In the genomic region with DNA sequence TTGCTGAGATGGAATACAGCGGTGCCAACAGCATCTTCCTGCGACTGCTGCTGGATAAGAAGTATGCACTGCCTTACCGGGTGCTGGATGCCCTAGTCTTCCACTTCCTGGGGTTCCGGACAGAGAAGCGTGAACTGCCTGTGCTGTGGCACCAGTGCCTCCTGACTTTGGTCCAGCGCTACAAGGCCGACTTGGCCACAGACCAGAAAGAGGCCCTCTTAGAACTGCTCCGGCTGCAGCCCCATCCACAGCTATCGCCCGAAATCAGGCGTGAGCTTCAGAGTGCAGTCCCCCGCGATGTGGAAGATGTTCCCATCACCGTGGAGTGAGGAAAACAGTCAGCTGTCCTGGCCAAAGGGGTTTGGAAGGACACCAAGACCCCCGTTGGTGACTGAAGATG, we compare ENCODE assay signal across 19 cellular contexts. TPM values are rescaled to one million over a fixed set of nuclear protein-coding genes. Genes with fewer than 3 reads are reported as not detected.
DNase-seq lines count a peak whose midpoint lies in the region; ATAC-seq, FAIRE-seq and TF ChIP-seq lines count a peak whose summit lies in the region.
"Had no signal": no experiment of that assay in that cellular context is flagged by ENCODE, and none has a peak within 500 bp of the region (broad histone marks: within the 10 kb centered on the region; RNA-seq: fewer than 3 reads in every experiment).

No MANE protein-coding gene starts in this region.

- H3K9me3 ChIP-seq in KOPT-K1 (ENCODE audit: insufficient read depth, low read length, poor library complexity, severe bottlenecking) (no peaks in the 10 kb centered on the region), endothelial cell of umbilical vein (replicated peaks; ENCODE audit: control insufficient read depth, insufficient read depth, low read length) (no peaks in the 10 kb centered on the region)
- H3K9me3 ChIP-seq: A549, uterus had no signal

- ATAC-seq in activated CD4-positive, CD25-positive, alpha-beta regulatory T cell treated with anti-CD3 and anti-CD28 coated beads, Interleukin-2, amount 50 U/mL, for 24 hours, result no peak
- ATAC-seq: A549; activated T-cell treated with anti-CD3 and anti-CD28 coated beads, Interleukin-2, amount 50 U/mL, for 4 hours had no signal

- intact Hi-C loops in endothelial cell of umbilical vein (cut with micrococcal nuclease), result no loop called here

- no peak for DNase-seq in activated CD4-positive, alpha-beta T cell treated with anti-CD3 and anti-CD28 coated beads, Interleukin-2, amount 10 ng/mL, durations not matched to agents 7 days and 5 days
- DNase-seq in activated CD4-positive, alpha-beta T cell treated with anti-CD3 and anti-CD28 coated beads for 48 hours, result no peak
- DNase-seq in endothelial cell of umbilical vein (ENCODE audit: low read depth, low spot score) (no peak), chondrocyte (ENCODE audit: low spot score) (no peak)
- DNase-seq: activated T-cell treated with anti-CD3 and anti-CD28 coated beads, Interleukin-2, amount 50 U/mL, for 4 hours; anterior cingulate cortex; cerebellar nuclear complex; DMS79; hypothalamus; midbrain; MM.1S; NCI-H1694 treated with DMSO at 0.1 percent for 48 hours; NCI-H446; nucleus accumbens; SHP77; uterus had no signal

- peak; percentile 10 for TF ChIP-seq POLR2A in endothelial cell of umbilical vein (IDR thresholded peaks at IDR 0.05; ENCODE audit: low read depth, low read length)

- POLR2A ChIA-PET in activated CD4-positive, alpha-beta T cell treated with anti-CD3 and anti-CD28 coated beads, Interleukin-2, amount 10 ng/mL, durations not matched to agents 7 days and 5 days (lab: Charles Lee), result no interaction called here
- POLR2A ChIA-PET in endothelial cell of umbilical vein (lab: Charles Lee), result no interaction called here

- H2AFZ ChIP-seq in endothelial cell of umbilical vein (ENCODE audit: low read depth, low read length), result no peak overlapping the region

- no peak for FAIRE-seq in endothelial cell of umbilical vein (lab: Jason Lieb, UNC)
- FAIRE-seq: A549 had no signal

- no peaks in the 10 kb centered on the region for H3K9me1 ChIP-seq in endothelial cell of umbilical vein (replicated peaks; ENCODE audit: control insufficient read depth, extremely low read depth, insufficient read depth, low read length)

- no peak overlapping the region for H3K9ac ChIP-seq in endothelial cell of umbilical vein (replicated peaks; ENCODE audit: extremely low read depth, insufficient read depth, low read length)

- H3K4me1 ChIP-seq in endothelial cell of umbilical vein (ENCODE audit: control insufficient read depth, extremely low read depth, insufficient read depth, low read length), result no peaks in the 10 kb centered on the region
- H3K4me1 ChIP-seq: uterus had no signal

- BruUV-seq in endothelial cell of umbilical vein (replicated peaks; lab: Mats Ljungman, UMichigan), result TSS peak; percentile 14

- H3K27ac ChIP-seq in KOPT-K1 (ENCODE audit: low read depth, low read length, poor library complexity, severe bottlenecking) (peak overlapping the region; percentile 97), endothelial cell of umbilical vein (ENCODE audit: insufficient read depth, low read depth, low read length) (no peak overlapping the region)
- H3K27ac ChIP-seq: uterus had no signal

- H3K9me3 Mint-ChIP-seq in activated CD4-positive, alpha-beta T cell treated with anti-CD3 and anti-CD28 coated beads, Interleukin-2, amount 10 ng/mL, durations not matched to agents 7 days and 5 days, result no peaks in the 10 kb centered on the region
- H3K9me3 Mint-ChIP-seq in chondrocyte (ENCODE audit: low read depth), result no peaks in the 10 kb centered on the region
- H3K9me3 Mint-ChIP-seq: activated T-cell treated with anti-CD3 and anti-CD28 coated beads, Interleukin-2, amount 50 U/mL, for 4 hours had no signal

- peak overlapping the region; percentile 74 for H3K27ac Mint-ChIP-seq in activated CD4-positive, alpha-beta T cell treated with anti-CD3 and anti-CD28 coated beads, Interleukin-2, amount 10 ng/mL, durations not matched to agents 7 days and 5 days
- H3K27ac Mint-ChIP-seq in chondrocyte (ENCODE audit: unreplicated experiment), result no peak overlapping the region

- H3K79me2 ChIP-seq in endothelial cell of umbilical vein (ENCODE audit: control insufficient read depth, insufficient read depth, low read length), result peaks cover 14% of the 10 kb centered on the region

- peaks cover 63% of the 10 kb centered on the region for H3K36me3 Mint-ChIP-seq in activated CD4-positive, alpha-beta T cell treated with anti-CD3 and anti-CD28 coated beads, Interleukin-2, amount 10 ng/mL, durations not matched to agents 7 days and 5 days (ENCODE audit: low read depth)
- H3K36me3 Mint-ChIP-seq in chondrocyte (ENCODE audit: low read depth), result peaks cover 26% of the 10 kb centered on the region

- CTCF ChIA-PET in activated CD4-positive, alpha-beta T cell treated with anti-CD3 and anti-CD28 coated beads, Interleukin-2, amount 10 ng/mL, durations not matched to agents 7 days and 5 days (lab: Charles Lee), result interaction anchor here (0.9 to 25.3 kb wide), 3 partner anchors 7 to 114 kb away, joined by 3 to 412 read pairs (median 215); partner anchors contain the start of genes BYSL, MED20 and TAF8
- CTCF ChIA-PET in endothelial cell of umbilical vein (lab: Charles Lee), result interaction anchor here (0.8 to 8.5 kb wide), 4 partner anchors 10 to 131 kb away, joined by 3 to 149 read pairs (median 31); partner anchors contain the start of genes BYSL and MED20

- H3K4me3 ChIP-seq in endothelial cell of umbilical vein (replicated peaks in 1 of 3; ENCODE audit: insufficient read depth in 1 of 3, low read depth in 1 of 3, low read length in 3 of 3), result no peak overlapping the region
- H3K4me3 ChIP-seq: A549, uterus had no signal

- dilution Hi-C loops in endothelial cell of umbilical vein (cut with MboI; ENCODE audit: extremely low pct_ligation_motif_present, low sequenced_read_pairs), result no loop called here

- TF ChIP-seq CTCF in endothelial cell of umbilical vein (IDR thresholded peaks at IDR 0.05; ENCODE audit: extremely low read depth in 1 of 2, insufficient read depth in 1 of 2, low read depth in 1 of 2, low read length in 2 of 2) (no peak), chondrocyte (IDR thresholded peaks at IDR 0.05) (no peak)

- no peak overlapping the region for H3K4me2 ChIP-seq in endothelial cell of umbilical vein (ENCODE audit: insufficient read depth, low read length)
- H3K4me2 ChIP-seq: A549 had no signal

- peaks cover 51% of the 10 kb centered on the region for H3K4me1 Mint-ChIP-seq in activated CD4-positive, alpha-beta T cell treated with anti-CD3 and anti-CD28 coated beads, Interleukin-2, amount 10 ng/mL, durations not matched to agents 7 days and 5 days
- H3K4me1 Mint-ChIP-seq in chondrocyte (ENCODE audit: low read depth), result peaks cover 9% of the 10 kb centered on the region

- no peaks in the 10 kb centered on the region for H4K20me1 ChIP-seq in endothelial cell of umbilical vein (replicated peaks; ENCODE audit: control insufficient read depth, extremely low read depth, insufficient read depth, low read length)

- H3K36me3 ChIP-seq in KOPT-K1 (ENCODE audit: insufficient read depth, low read length) (peaks cover 97% of the 10 kb centered on the region), endothelial cell of umbilical vein (ENCODE audit: control insufficient read depth in 2 of 2, extremely low read depth in 1 of 2, insufficient read depth in 2 of 2, low read length in 2 of 2) (peaks cover 42 to 75% of the 10 kb centered on the region in 2 experiments)
- H3K36me3 ChIP-seq: uterus had no signal

- H3K4me3 Mint-ChIP-seq in activated CD4-positive, alpha-beta T cell treated with anti-CD3 and anti-CD28 coated beads, Interleukin-2, amount 10 ng/mL, durations not matched to agents 7 days and 5 days, result no peak overlapping the region
- no peak overlapping the region for H3K4me3 Mint-ChIP-seq in chondrocyte (ENCODE audit: unreplicated experiment)
- H3K4me3 Mint-ChIP-seq: activated T-cell treated with anti-CD3 and anti-CD28 coated beads, Interleukin-2, amount 50 U/mL, for 4 hours had no signal

- no peaks in the 10 kb centered on the region for H3K27me3 ChIP-seq in endothelial cell of umbilical vein (ENCODE audit: control insufficient read depth in 2 of 2, insufficient read depth in 2 of 2, low read length in 2 of 2)
- H3K27me3 ChIP-seq: uterus had no signal

- H3K27me3 Mint-ChIP-seq in activated CD4-positive, alpha-beta T cell treated with anti-CD3 and anti-CD28 coated beads, Interleukin-2, amount 10 ng/mL, durations not matched to agents 7 days and 5 days, result no peaks in the 10 kb centered on the region
- no peaks in the 10 kb centered on the region for H3K27me3 Mint-ChIP-seq in chondrocyte (ENCODE audit: low read depth)

RNA-seq across cellular contexts. Expression of gene CCND3, which starts 9.2 kb away (rescaled TPM):
- total RNA-seq in activated CD4-positive, alpha-beta T cell treated with anti-CD3 and anti-CD28 coated beads, Interleukin-2, amount 10 ng/mL, durations not matched to agents 7 days and 5 days, result 100 to 1,000 TPM; 461 to 520 TPM
- total RNA-seq in endothelial cell of umbilical vein, result 87.5 and 96.7 TPM in 2 replicates
- polyA plus RNA-seq in endothelial cell of umbilical vein, result 97.0 and 98.7 TPM in 2 replicates
- polyA plus RNA-seq in endothelial cell of umbilical vein (2011; cell fraction: cytosol; rRNA removed), result 80.5 and 93.5 TPM in 2 replicates
- 53.2 and 56.7 TPM in 2 replicates for polyA plus RNA-seq in endothelial cell of umbilical vein (2011; cell fraction: nucleus; rRNA removed)
- polyA plus RNA-seq in endothelial cell of umbilical vein (2012), result 87.3 and 94.2 TPM in 2 replicates
- polyA minus RNA-seq in endothelial cell of umbilical vein, result 41.5 and 52.5 TPM in 2 replicates
- 48.2 TPM for polyA minus RNA-seq in endothelial cell of umbilical vein (2011; cell fraction: cytosol; rRNA and poly(A)+ RNA removed)
- polyA minus RNA-seq in endothelial cell of umbilical vein (2011; cell fraction: nucleus; rRNA and poly(A)+ RNA removed), result 24.4 and 25.3 TPM in 2 replicates
- 47.4 to 56.3 TPM (median 52.9 TPM) in 3 replicates for total RNA-seq in chondrocyte

RNA-seq across cellular contexts. Expression of gene BYSL, which starts 11.1 kb away (rescaled TPM):
- 10 to 100 TPM; 29.3 to 29.8 TPM for total RNA-seq in activated CD4-positive, alpha-beta T cell treated with anti-CD3 and anti-CD28 coated beads, Interleukin-2, amount 10 ng/mL, durations not matched to agents 7 days and 5 days
- total RNA-seq in endothelial cell of umbilical vein (41.8 and 45.7 TPM in 2 replicates), chondrocyte (17.4 to 20.7 TPM (median 19.7 TPM) in 3 replicates)
- polyA plus RNA-seq in endothelial cell of umbilical vein, result 32.9 and 33.1 TPM in 2 replicates
- 33.9 and 42.1 TPM in 2 replicates for polyA plus RNA-seq in endothelial cell of umbilical vein (2011; cell fraction: cytosol; rRNA removed)
- 45.7 and 60.4 TPM in 2 replicates for polyA plus RNA-seq in endothelial cell of umbilical vein (2011; cell fraction: nucleus; rRNA removed)
- polyA plus RNA-seq in endothelial cell of umbilical vein (2012), result 30.0 and 38.9 TPM in 2 replicates
- polyA minus RNA-seq in endothelial cell of umbilical vein, result 25.0 and 35.0 TPM in 2 replicates
- 36.4 TPM for polyA minus RNA-seq in endothelial cell of umbilical vein (2011; cell fraction: cytosol; rRNA and poly(A)+ RNA removed)
- polyA minus RNA-seq in endothelial cell of umbilical vein (2011; cell fraction: nucleus; rRNA and poly(A)+ RNA removed), result 15.7 and 16.9 TPM in 2 replicates

RNA-seq across cellular contexts. Expression of gene MED20, which starts 11.4 kb away (rescaled TPM):
- 10 to 100 TPM; 18.6 to 22.7 TPM for total RNA-seq in activated CD4-positive, alpha-beta T cell treated with anti-CD3 and anti-CD28 coated beads, Interleukin-2, amount 10 ng/mL, durations not matched to agents 7 days and 5 days
- total RNA-seq in endothelial cell of umbilical vein (25.5 and 30.4 TPM in 2 replicates), chondrocyte (19.9 to 23.4 TPM (median 21.7 TPM) in 3 replicates)
- polyA plus RNA-seq in endothelial cell of umbilical vein, result 34.8 and 37.8 TPM in 2 replicates
- 34.4 and 35.1 TPM in 2 replicates for polyA plus RNA-seq in endothelial cell of umbilical vein (2011; cell fraction: cytosol; rRNA removed)
- 27.9 and 28.7 TPM in 2 replicates for polyA plus RNA-seq in endothelial cell of umbilical vein (2011; cell fraction: nucleus; rRNA removed)
- polyA plus RNA-seq in endothelial cell of umbilical vein (2012), result 30.1 and 36.2 TPM in 2 replicates
- polyA minus RNA-seq in endothelial cell of umbilical vein, result 45.6 and 53.3 TPM in 2 replicates
- polyA minus RNA-seq in endothelial cell of umbilical vein (2011; cell fraction: cytosol; rRNA and poly(A)+ RNA removed), result 17.7 TPM
- polyA minus RNA-seq in endothelial cell of umbilical vein (2011; cell fraction: nucleus; rRNA and poly(A)+ RNA removed), result 18.3 and 27.9 TPM in 2 replicates

RNA-seq across cellular contexts. Expression of gene USP49, which starts 37.2 kb away (rescaled TPM):
- total RNA-seq in activated CD4-positive, alpha-beta T cell treated with anti-CD3 and anti-CD28 coated beads, Interleukin-2, amount 10 ng/mL, durations not matched to agents 7 days and 5 days, result 1 to 10 TPM; 6.3 to 7.0 TPM
- total RNA-seq in endothelial cell of umbilical vein (4.1 and 4.5 TPM in 2 replicates), chondrocyte (3.4 to 5.2 TPM (median 3.5 TPM) in 3 replicates)
- polyA plus RNA-seq in endothelial cell of umbilical vein, result 2.1 and 2.4 TPM in 2 replicates
- polyA plus RNA-seq in endothelial cell of umbilical vein (2011; cell fraction: cytosol; rRNA removed), result 1.2 and 1.9 TPM in 2 replicates
- polyA plus RNA-seq in endothelial cell of umbilical vein (2011; cell fraction: nucleus; rRNA removed), result 10.6 and 11.7 TPM in 2 replicates
- polyA plus RNA-seq in endothelial cell of umbilical vein (2012), result 4.1 and 4.6 TPM in 2 replicates
- 4.4 and 5.0 TPM in 2 replicates for polyA minus RNA-seq in endothelial cell of umbilical vein
- polyA minus RNA-seq in endothelial cell of umbilical vein (2011; cell fraction: cytosol; rRNA and poly(A)+ RNA removed), result 2.4 TPM
- 7.1 and 9.0 TPM in 2 replicates for polyA minus RNA-seq in endothelial cell of umbilical vein (2011; cell fraction: nucleus; rRNA and poly(A)+ RNA removed)
